12 cellular contexts compared by ENCODE assay signal in the genomic region with DNA sequence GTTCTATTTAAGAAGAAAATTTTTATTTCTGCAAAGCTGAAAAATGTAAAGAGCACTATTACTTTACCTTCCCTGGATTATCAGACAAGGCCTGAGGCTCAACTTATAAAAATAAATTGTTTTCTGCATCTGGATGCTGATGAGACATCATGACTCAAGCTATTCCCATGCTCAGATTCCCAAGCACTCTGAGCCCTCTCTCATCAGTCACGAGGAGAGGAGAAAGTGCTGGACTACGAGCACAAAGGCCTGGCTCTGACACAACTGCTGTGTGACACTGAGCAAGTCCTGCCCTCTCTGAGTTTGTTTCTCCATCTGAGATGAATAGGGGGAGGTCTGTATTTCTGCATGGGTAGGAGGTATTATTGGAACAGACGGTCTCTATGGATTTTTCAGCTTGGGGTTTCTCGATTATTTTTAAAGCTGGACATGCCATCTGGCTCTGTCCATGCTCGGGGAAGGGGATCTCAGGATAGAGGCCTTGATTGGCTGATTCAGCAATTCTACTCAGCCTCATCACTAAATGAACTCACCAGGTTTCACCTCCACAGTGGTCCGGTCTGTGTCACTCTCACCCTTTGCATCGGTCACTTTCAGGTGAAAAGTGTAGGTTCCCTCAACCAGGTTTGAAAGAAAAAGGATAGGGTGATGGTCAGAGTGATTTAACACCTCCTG.
A peak's percentile ranks its signal among the peaks of the same experiment; 100 is the strongest.
DNase-seq lines count a peak whose midpoint lies in the region; ATAC-seq and TF ChIP-seq lines count a peak whose summit lies in the region.
"Had no signal": no experiment of that assay in that cellular context is flagged by ENCODE, and none has a peak within 500 bp of the region (broad histone marks: within the 10 kb centered on the region; RNA-seq: fewer than 3 reads in every experiment).

No MANE protein-coding gene starts in this region.

- H3K36me3 Mint-ChIP-seq in activated CD8-positive, alpha-beta T cell treated with anti-CD3 and anti-CD28 coated beads, Interleukin-2, amount 10 ng/mL, durations not matched to agents 7 days and 5 days (ENCODE audit: low read depth), result peaks cover 22% of the 10 kb centered on the region

- no peak overlapping the region for H3K27ac Mint-ChIP-seq in activated CD8-positive, alpha-beta T cell treated with anti-CD3 and anti-CD28 coated beads, Interleukin-2, amount 10 ng/mL, durations not matched to agents 7 days and 5 days
- H3K27ac Mint-ChIP-seq: T-helper 1 cell treated with Interleukin-12 subunit alpha and Interleukin-12 subunit beta and Interleukin-4 antibody, amounts not matched to agents 30 μg/mL and 1 μg/mL, for 36 hours had no signal

- H3K9me3 ChIP-seq in SJSA1 (replicated peaks) (no peaks in the 10 kb centered on the region), right atrium auricular region (no peaks in the 10 kb centered on the region)

- H3K27me3 ChIP-seq in SJSA1 (replicated peaks) (no peaks in the 10 kb centered on the region), right atrium auricular region (no peaks in the 10 kb centered on the region)

- H3K9me3 Mint-ChIP-seq in activated CD8-positive, alpha-beta T cell treated with anti-CD3 and anti-CD28 coated beads, Interleukin-2, amount 10 ng/mL, durations not matched to agents 7 days and 5 days (ENCODE audit: insufficient read depth), result no peaks in the 10 kb centered on the region
- H3K9me3 Mint-ChIP-seq: brain; T-helper 1 cell treated with Interleukin-12 subunit alpha and Interleukin-12 subunit beta and Interleukin-4 antibody, amounts not matched to agents 30 μg/mL and 1 μg/mL, for 36 hours had no signal

- H3K4me1 ChIP-seq in SJSA1 (replicated peaks), result peaks cover 20% of the 10 kb centered on the region
- H3K4me1 ChIP-seq in right atrium auricular region, result peaks cover 0 to 34% of the 10 kb centered on the region in 2 donors

- H3K27ac ChIP-seq in SJSA1 (peak overlapping the region; percentile 18), right atrium auricular region (no peak overlapping the region)

- H3K36me3 ChIP-seq in SJSA1, result peaks cover 65% of the 10 kb centered on the region
- peaks cover 70% of the 10 kb centered on the region for H3K36me3 ChIP-seq in right atrium auricular region

- DNase-seq in EH (ENCODE audit: low read depth) (peak; percentile 95), SJSA1 (ENCODE audit: low read depth in 1 of 2, low spot score in 2 of 2) (peak; percentile 41 to 65), epithelial cell of esophagus (ENCODE audit: low read depth) (peak; percentile 97), retinal pigment epithelial cell (ENCODE audit: low read depth) (peak; percentile 81), NCI-H774 (lab: John Stamatoyannopoulos, UW) (no peak), right atrium auricular region (ENCODE audit: low spot score) (no peak)
- no peak for DNase-seq in activated CD8-positive, alpha-beta T cell treated with anti-CD3 and anti-CD28 coated beads, Interleukin-2, amount 10 ng/mL, durations not matched to agents 7 days and 5 days
- DNase-seq: head of caudate nucleus, Karpas-422 had no signal

- no peak for ATAC-seq in activated CD8-positive, alpha-beta T cell treated with anti-CD3 and anti-CD28 coated beads, Interleukin-2, amount 10 ng/mL, durations not matched to agents 7 days and 5 days
- no peak for ATAC-seq in HG03469 (IDR thresholded peaks at IDR 0.05; ENCODE audit: unreplicated experiment)

- CTCF ChIA-PET in activated CD8-positive, alpha-beta T cell treated with anti-CD3 and anti-CD28 coated beads, Interleukin-2, amount 10 ng/mL, durations not matched to agents 7 days and 5 days (lab: Charles Lee), result interaction anchor here (1.2 to 12.1 kb wide), 12 partner anchors 22 to 267 kb away, joined by 3 to 215 read pairs (median 19); no protein-coding TSS in a partner anchor

- H3K4me3 ChIP-seq in SJSA1, result no peak overlapping the region
- H3K4me3 ChIP-seq in epithelial cell of esophagus (ENCODE audit: low read length), result no peak overlapping the region
- H3K4me3 ChIP-seq in retinal pigment epithelial cell (ENCODE audit: low read length), result no peak overlapping the region
- H3K4me3 ChIP-seq in right atrium auricular region, result no peak overlapping the region

- H3K4me3 Mint-ChIP-seq in activated CD8-positive, alpha-beta T cell treated with anti-CD3 and anti-CD28 coated beads, Interleukin-2, amount 10 ng/mL, durations not matched to agents 7 days and 5 days, result no peak overlapping the region
- H3K4me3 Mint-ChIP-seq: brain; T-helper 1 cell treated with Interleukin-12 subunit alpha and Interleukin-12 subunit beta and Interleukin-4 antibody, amounts not matched to agents 30 μg/mL and 1 μg/mL, for 36 hours had no signal

- peaks cover 23% of the 10 kb centered on the region for H3K4me1 Mint-ChIP-seq in activated CD8-positive, alpha-beta T cell treated with anti-CD3 and anti-CD28 coated beads, Interleukin-2, amount 10 ng/mL, durations not matched to agents 7 days and 5 days (ENCODE audit: low read depth)

- TF ChIP-seq CTCF in epithelial cell of esophagus (IDR thresholded peaks at IDR 0.05; ENCODE audit: insufficient read depth, low read depth, low read length, missing control alignments), result no peak
- TF ChIP-seq CTCF in retinal pigment epithelial cell (conservative IDR thresholded peaks at IDR 0.05; ENCODE audit: low read depth, low read length), result no peak
- no peak for TF ChIP-seq CTCF in right atrium auricular region (IDR thresholded peaks at IDR 0.05)

- no peaks in the 10 kb centered on the region for H3K27me3 Mint-ChIP-seq in activated CD8-positive, alpha-beta T cell treated with anti-CD3 and anti-CD28 coated beads, Interleukin-2, amount 10 ng/mL, durations not matched to agents 7 days and 5 days (ENCODE audit: low read depth)
- H3K27me3 Mint-ChIP-seq: brain had no signal

- POLR2A ChIA-PET in activated CD8-positive, alpha-beta T cell treated with anti-CD3 and anti-CD28 coated beads, Interleukin-2, amount 10 ng/mL, durations not matched to agents 7 days and 5 days (lab: Charles Lee), result no interaction called here

Comparison
In these comparisons a context has a peak if more than half of its experiments do, and no peak if none do; other contexts are left out.
1. DNase-seq: peak in EH (single experiment), SJSA1 (2 of 2), epithelial cell of esophagus (single experiment) and retinal pigment epithelial cell (single experiment); none in NCI-H774 (single experiment), right atrium auricular region (single experiment) and activated CD8-positive, alpha-beta T cell treated with anti-CD3 and anti-CD28 coated beads, Interleukin-2, amount 10 ng/mL, durations not matched to agents 7 days and 5 days (single experiment).